8 cellular contexts compared by ENCODE assay signal in the genomic region with DNA sequence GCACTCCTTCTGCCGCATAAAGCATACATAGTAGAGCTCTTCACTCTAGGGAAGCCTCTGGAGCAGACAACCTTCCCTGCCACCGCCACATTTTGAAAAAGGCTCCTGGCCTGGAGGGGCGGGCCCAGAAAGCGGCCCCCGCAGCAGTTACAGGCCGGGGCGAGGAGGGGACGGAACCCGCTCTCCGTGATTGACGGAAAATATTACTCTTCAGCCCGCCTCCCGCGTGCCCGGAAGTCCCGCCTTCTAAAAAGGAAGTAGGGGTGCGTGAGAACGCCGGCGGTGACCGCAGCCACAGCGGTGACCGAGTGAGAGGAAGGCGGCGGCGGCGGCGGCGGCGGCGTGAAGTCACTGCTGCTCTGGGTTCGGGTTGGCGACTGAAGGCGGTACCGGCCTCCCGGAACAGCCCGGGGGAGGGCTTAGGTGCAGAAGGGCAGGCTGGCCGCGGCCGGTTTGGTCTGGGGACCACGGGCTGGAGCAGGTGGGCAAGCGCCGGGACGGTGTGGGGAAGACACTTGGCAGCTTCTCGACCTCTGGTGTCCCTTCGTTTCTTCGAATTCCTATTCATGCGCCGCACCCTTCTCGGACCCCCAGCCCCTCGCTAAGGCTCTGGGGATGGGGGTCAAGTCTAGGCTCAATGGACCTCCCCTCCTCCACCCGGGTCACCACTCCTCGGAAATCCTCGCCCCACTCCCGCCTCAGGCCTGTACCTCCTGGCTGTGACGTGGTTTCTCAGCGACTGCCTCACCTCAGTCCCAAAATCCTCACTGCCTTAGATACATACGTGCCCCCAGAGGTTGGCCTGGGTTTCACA. TPM values are rescaled to one million over a fixed set of nuclear protein-coding genes. Genes with fewer than 3 reads are reported as not detected.
DNase-seq lines count a peak whose midpoint lies in the region; ATAC-seq and TF ChIP-seq lines count a peak whose summit lies in the region.

A gene (plus strand): TSS at position 295 of the 814 bp plus-strand sequence. CDS start 729 bp downstream, outside the sequence.

- no peak for TF ChIP-seq EP300 in SK-N-SH (IDR thresholded peaks at IDR 0.05; ENCODE audit: borderline replicate concordance in 1 of 2, low read depth in 1 of 2, low read length in 1 of 2)

- peak; percentile 82 for ATAC-seq in omental fat pad (ENCODE audit: low FRiP score)
- ATAC-seq in thoracic aorta (ENCODE audit: insufficient number of reproducible peaks, low FRiP score, low read depth), result peak; percentile 43

- peaks cover 0 to 12% of the 10 kb centered on the region in 2 experiments; a peak in 2 of 4 replicates for H3K4me1 ChIP-seq in SK-N-SH (ENCODE audit: control insufficient read depth in 1 of 2, insufficient read depth in 2 of 2, low read depth in 1 of 2, low read length in 1 of 2)
- peaks cover 5 to 11% of the 10 kb centered on the region in 2 donors for H3K4me1 ChIP-seq in thoracic aorta (ENCODE audit: control insufficient read depth in 1 of 2, low read depth in 2 of 2)

- no peaks in the 10 kb centered on the region for H3K9me2 ChIP-seq in SK-N-SH

- H3K36me3 ChIP-seq in SK-N-SH (replicated peaks in 1 of 2; ENCODE audit: control insufficient read depth in 1 of 2, insufficient read depth in 2 of 2, low read length in 1 of 2) (peaks cover 35 to 37% of the 10 kb centered on the region in 2 experiments), thoracic aorta (peaks cover 4% of the 10 kb centered on the region)

- H2AFZ ChIP-seq in SK-N-SH (ENCODE audit: low read depth), result peak within 1 kb of the TSS; percentile 74

- H3K27ac ChIP-seq in SK-N-SH (ENCODE audit: low read depth in 2 of 2, low read length in 1 of 2) (peak within 1 kb of the TSS; percentile 62 to 65; a peak in 3 of 4 replicates), thoracic aorta (peak within 1 kb of the TSS; percentile 35 to 68)

- no peak for TF ChIP-seq RAD21 in SK-N-SH (IDR thresholded peaks at IDR 0.05; ENCODE audit: low read length)

- TF ChIP-seq CTCF in SK-N-SH (IDR thresholded peaks at IDR 0.05) (peak; percentile 30; the same call in 1 of the 2 replicates), omental fat pad (IDR thresholded peaks at IDR 0.05) (no peak), thoracic aorta (IDR thresholded peaks at IDR 0.05) (no peak)

- under 1% methylated on average over 28 of the region's 58 CpGs for WGBS in SK-N-SH (ENCODE audit: low lambda C conversion rate)

- DNase-seq in HEK293T (ENCODE audit: extremely low spot score), result peak; percentile 81
- DNase-seq in MV-4-11 (lab: John Stamatoyannopoulos, UW), result peak; percentile 82
- peak; percentile 91 for DNase-seq in SK-N-SH
- DNase-seq in activated naive CD4-positive, alpha-beta T cell treated with anti-CD3 and anti-CD28 coated beads, Interleukin-2, amount 50 U/mL, for 16 hours, result peak; percentile 82
- peak; percentile 81 for DNase-seq in germinal center (ENCODE audit: low spot score)
- peak; percentile 38 for DNase-seq in omental fat pad (ENCODE audit: low spot score)
- peak; percentile 32 for DNase-seq in thoracic aorta (ENCODE audit: low spot score)

- H3K9ac ChIP-seq in SK-N-SH, result peak within 1 kb of the TSS; percentile 77

- POLR2A ChIA-PET in HEK293T (lab: Yijun Ruan, JAX), result interaction anchor here (0.6 to 0.8 kb wide), 2 partner anchors 14 to 357 kb away, joined by 3 read pairs; no protein-coding TSS in a partner anchor
- POLR2A ChIA-PET in SK-N-SH (lab: Yijun Ruan, JAX), result no interaction called here

- no peaks in the 10 kb centered on the region for H3F3A ChIP-seq in SK-N-SH (replicated peaks; ENCODE audit: insufficient read depth)

- H3K4me3 ChIP-seq in GM08714 (ENCODE audit: low read length), result peak within 1 kb of the TSS; percentile 58
- H3K4me3 ChIP-seq in SK-N-SH (ENCODE audit: low read depth in 2 of 2, low read length in 1 of 2), result peak within 1 kb of the TSS; percentile 81 to 98
- H3K4me3 ChIP-seq in thoracic aorta, result peak within 1 kb of the TSS; percentile 81

- H3K4me2 ChIP-seq in SK-N-SH, result peak within 1 kb of the TSS; percentile 79

- H3K9me3 ChIP-seq in SK-N-SH (no peaks in the 10 kb centered on the region), thoracic aorta (no peaks in the 10 kb centered on the region)

- H3K27me3 ChIP-seq in SK-N-SH (ENCODE audit: insufficient read depth) (no peaks in the 10 kb centered on the region), thoracic aorta (replicated peaks; ENCODE audit: insufficient read depth) (no peaks in the 10 kb centered on the region)

- no peaks in the 10 kb centered on the region for H4K20me1 ChIP-seq in SK-N-SH (ENCODE audit: insufficient read depth)

- peaks cover 36% of the 10 kb centered on the region for H3K79me2 ChIP-seq in SK-N-SH (ENCODE audit: insufficient read depth)

- CTCF ChIA-PET in HEK293T (lab: Yijun Ruan, JAX) (no interaction called here), SK-N-SH (lab: Yijun Ruan, JAX) (interaction anchor here (0.6 kb wide), 1 partner anchor 853 kb away, joined by 3 read pairs; no protein-coding TSS in a partner anchor)

TF ChIP-seq in HEK293T, 16 proteins besides CTCF, POLR2A, EP300 and RAD21:
- TF ChIP-seq L3MBTL2 (conservative IDR thresholded peaks at IDR 0.05), result peak; percentile 43
- TF ChIP-seq FOXM1 (IDR thresholded peaks at IDR 0.05; ENCODE audit: borderline replicate concordance), result peak; percentile 60; the same call in 1 of the 2 replicates
- no peak for TF ChIP-seq ELF4 (IDR thresholded peaks at IDR 0.05)
- no peak for TF ChIP-seq FOXK2 (IDR thresholded peaks at IDR 0.05)
- TF ChIP-seq, protein P1, sequence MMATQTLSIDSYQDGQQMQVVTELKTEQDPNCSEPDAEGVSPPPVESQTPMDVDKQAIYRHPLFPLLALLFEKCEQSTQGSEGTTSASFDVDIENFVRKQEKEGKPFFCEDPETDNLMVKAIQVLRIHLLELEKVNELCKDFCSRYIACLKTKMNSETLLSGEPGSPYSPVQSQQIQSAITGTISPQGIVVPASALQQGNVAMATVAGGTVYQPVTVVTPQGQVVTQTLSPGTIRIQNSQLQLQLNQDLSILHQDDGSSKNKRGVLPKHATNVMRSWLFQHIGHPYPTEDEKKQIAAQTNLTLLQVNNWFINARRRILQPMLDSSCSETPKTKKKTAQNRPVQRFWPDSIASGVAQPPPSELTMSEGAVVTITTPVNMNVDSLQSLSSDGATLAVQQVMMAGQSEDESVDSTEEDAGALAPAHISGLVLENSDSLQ (IDR thresholded peaks at IDR 0.05), result peak; percentile 95
- TF ChIP-seq ARNT (IDR thresholded peaks at IDR 0.05), result peak; percentile 95
- no peak for TF ChIP-seq TARDBP (IDR thresholded peaks at IDR 0.05)
- TF ChIP-seq NFRKB (IDR thresholded peaks at IDR 0.05), result no peak

TF ChIP-seq in SK-N-SH, 30 proteins besides CTCF, POLR2A, EP300 and RAD21 (continues in another document):
- TF ChIP-seq, protein P2, sequence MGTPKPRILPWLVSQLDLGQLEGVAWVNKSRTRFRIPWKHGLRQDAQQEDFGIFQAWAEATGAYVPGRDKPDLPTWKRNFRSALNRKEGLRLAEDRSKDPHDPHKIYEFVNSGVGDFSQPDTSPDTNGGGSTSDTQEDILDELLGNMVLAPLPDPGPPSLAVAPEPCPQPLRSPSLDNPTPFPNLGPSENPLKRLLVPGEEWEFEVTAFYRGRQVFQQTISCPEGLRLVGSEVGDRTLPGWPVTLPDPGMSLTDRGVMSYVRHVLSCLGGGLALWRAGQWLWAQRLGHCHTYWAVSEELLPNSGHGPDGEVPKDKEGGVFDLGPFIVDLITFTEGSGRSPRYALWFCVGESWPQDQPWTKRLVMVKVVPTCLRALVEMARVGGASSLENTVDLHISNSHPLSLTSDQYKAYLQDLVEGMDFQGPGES (IDR thresholded peaks at IDR 0.05; ENCODE audit: low read depth, low read length), result no peak
- TF ChIP-seq NFIC (IDR thresholded peaks at IDR 0.05; ENCODE audit: borderline replicate concordance) (no peak), FOXM1 (IDR thresholded peaks at IDR 0.05; ENCODE audit: low read depth) (peak; percentile 57; the same call in 1 of the 2 replicates), YY1 (IDR thresholded peaks at IDR 0.05; ENCODE audit: low read depth) (no peak), FOXJ3 (CRISPR knock-in tag; IDR thresholded peaks at IDR 0.05) (no peak), FOSL2 (IDR thresholded peaks at IDR 0.05; ENCODE audit: borderline replicate concordance, low read depth) (no peak), TAF1 (IDR thresholded peaks at IDR 0.05; ENCODE audit: borderline replicate concordance, low read depth, low read length) (peak; percentile 54), MXI1 (IDR thresholded peaks at IDR 0.05; ENCODE audit: low read depth, low read length) (peak; percentile 76; the same call in 1 of the 2 replicates), EZH2phosphoT487 (IDR thresholded peaks at IDR 0.05; ENCODE audit: borderline replicate concordance, low read depth) (no peak), NRF1 (IDR thresholded peaks at IDR 0.05; ENCODE audit: low read depth, low read length) (no peak), JUND (IDR thresholded peaks at IDR 0.05) (no peak), SIN3A (IDR thresholded peaks at IDR 0.05; ENCODE audit: borderline replicate concordance, low read depth, low read length) (peak; percentile 84; the same call in 1 of the 2 replicates), RCOR1 (IDR thresholded peaks at IDR 0.05; ENCODE audit: low read length) (no peak), RFX5 (IDR thresholded peaks at IDR 0.05; ENCODE audit: low read length) (no peak), MEF2A (IDR thresholded peaks at IDR 0.05; ENCODE audit: borderline replicate concordance, low read depth) (no peak), GATA2 (CRISPR knock-in tag; IDR thresholded peaks at IDR 0.05) (no peak)
- TF ChIP-seq, protein P3, sequence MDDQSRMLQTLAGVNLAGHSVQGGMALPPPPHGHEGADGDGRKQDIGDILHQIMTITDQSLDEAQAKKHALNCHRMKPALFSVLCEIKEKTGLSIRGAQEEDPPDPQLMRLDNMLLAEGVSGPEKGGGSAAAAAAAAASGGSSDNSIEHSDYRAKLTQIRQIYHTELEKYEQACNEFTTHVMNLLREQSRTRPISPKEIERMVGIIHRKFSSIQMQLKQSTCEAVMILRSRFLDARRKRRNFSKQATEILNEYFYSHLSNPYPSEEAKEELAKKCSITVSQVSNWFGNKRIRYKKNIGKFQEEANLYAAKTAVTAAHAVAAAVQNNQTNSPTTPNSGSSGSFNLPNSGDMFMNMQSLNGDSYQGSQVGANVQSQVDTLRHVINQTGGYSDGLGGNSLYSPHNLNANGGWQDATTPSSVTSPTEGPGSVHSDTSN (IDR thresholded peaks at IDR 0.05), result peak; percentile 95

RNA-seq across cellular contexts. Expression of the gene that starts here (rescaled TPM):
- 33.7 and 40.8 TPM in 2 replicates for polyA plus RNA-seq in SK-N-SH (2012; rRNA removed)
- 42.4 and 52.5 TPM in 2 replicates for polyA plus RNA-seq in SK-N-SH (2012; cell fraction: cytosol; rRNA removed)
- polyA plus RNA-seq in SK-N-SH (2012; cell fraction: nucleus; rRNA removed), result 9.6 and 18.4 TPM in 2 replicates
- total RNA-seq in omental fat pad, result 10 to 100 TPM in 3 of 4 donors, 1 to 10 TPM in 1; 9.3 to 13.6 (median 10.5) TPM
- 1 to 10 TPM; 4.7 to 4.9 TPM for total RNA-seq in thoracic aorta

Comparison
In these comparisons a context has a peak if more than half of its experiments do, and no peak if none do; other contexts are left out.
1. Peak in every context shown above with its lines: DNase-seq, ATAC-seq, H3K4me3 ChIP-seq and H3K27ac ChIP-seq.
2. DNase-seq: peak in every context shown above with its lines; median percentile 91 in SK-N-SH; 82 in MV-4-11; 82 in activated naive CD4-positive, alpha-beta T cell treated with anti-CD3 and anti-CD28 coated beads, Interleukin-2, amount 50 U/mL, for 16 hours; 81 in HEK293T; 81 in germinal center; 38 in omental fat pad; 32 in thoracic aorta.